ENCODE assay signal across 25 cellular contexts in the genomic region with DNA sequence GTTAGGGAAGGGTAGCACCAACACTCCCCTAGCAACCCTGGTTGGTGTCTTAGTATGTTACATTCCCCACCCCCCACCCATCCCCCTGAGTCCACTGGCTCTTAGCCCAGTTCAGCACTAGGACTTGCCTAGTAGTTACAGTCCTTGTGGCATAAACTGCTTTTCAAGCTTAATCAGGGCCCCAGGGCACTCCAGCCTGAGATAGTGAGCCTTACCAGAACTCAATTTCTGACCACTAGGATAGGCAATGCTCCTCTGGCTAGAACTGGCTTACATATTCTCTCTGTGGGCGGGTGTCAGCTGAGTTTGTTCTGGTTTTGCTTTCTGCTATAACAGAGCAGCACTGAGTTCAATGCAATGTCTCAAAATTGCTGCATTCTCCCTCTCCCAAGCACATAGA.
DNase-seq lines count a peak whose midpoint lies in the region; ATAC-seq, FAIRE-seq and TF ChIP-seq lines count a peak whose summit lies in the region.
"Had no signal": no experiment of that assay in that cellular context is flagged by ENCODE, and none has a peak within 500 bp of the region (broad histone marks: within the 10 kb centered on the region; RNA-seq: fewer than 3 reads in every experiment).

No MANE protein-coding gene starts in this region.

- TF ChIP-seq CTCF in choroid plexus epithelial cell (conservative IDR thresholded peaks at IDR 0.05; ENCODE audit: low read depth, low read length) (no peak), osteoblast (IDR thresholded peaks at IDR 0.05; ENCODE audit: extremely low read depth, low read depth, low read length) (no peak), HepG2 (CRISPR knock-in tag; IDR thresholded peaks at IDR 0.05) (no peak)

- in situ Hi-C loops in HepG2 (cut with HindIII; ENCODE audit: extremely low pct_ligation_motif_present, low pct_unique_long_range_greater_than_20kb): no loop called here

- H3K27me3 ChIP-seq in osteoblast (ENCODE audit: insufficient read depth, low read length): peaks cover 11% of the 10 kb centered on the region
- no peaks in the 10 kb centered on the region for H3K27me3 ChIP-seq in HepG2 (ENCODE audit: control insufficient read depth in 1 of 2, insufficient read depth in 2 of 2, low read length in 2 of 2)
- H3K27me3 ChIP-seq: BLaER1 had no signal

- intact Hi-C loops in HepG2 (cut with micrococcal nuclease; ENCODE audit: unreplicated experiment): no loop called here

- H3K4me1 ChIP-seq in osteoblast (ENCODE audit: insufficient read depth, low read length) (peaks cover under 1% of the 10 kb centered on the region), HepG2 (ENCODE audit: insufficient read depth, low read length) (no peaks in the 10 kb centered on the region)
- H3K4me1 ChIP-seq: BLaER1, Caco-2 had no signal

- no peak for TF ChIP-seq EP300 in HepG2 (IDR thresholded peaks at IDR 0.05; ENCODE audit: low read depth in 2 of 2, low read length in 2 of 2)
- no peak for TF ChIP-seq EP300 in HepG2 (CRISPR knock-in tag; IDR thresholded peaks at IDR 0.05; ENCODE audit: borderline replicate concordance)

- no peak overlapping the region for H3K9ac ChIP-seq in HepG2 (ENCODE audit: insufficient read depth, low read depth, low read length)
- H3K9ac ChIP-seq: BLaER1, GM23248 had no signal

- ATAC-seq in HG03439 (IDR thresholded peaks at IDR 0.05; ENCODE audit: unreplicated experiment): no peak
- no peak for ATAC-seq in HepG2

- POLR2A ChIA-PET in HepG2 (lab: Yijun Ruan, JAX): no interaction called here

- H3K9me3 ChIP-seq in osteoblast (ENCODE audit: low read depth, low read length) (no peaks in the 10 kb centered on the region), HepG2 (ENCODE audit: low read length) (no peaks in the 10 kb centered on the region)
- H3K9me3 ChIP-seq: Caco-2 had no signal

- H3K27ac ChIP-seq in osteoblast (ENCODE audit: low read depth, low read length) (no peak overlapping the region), HepG2 (ENCODE audit: extremely low read length, insufficient read depth, low read length) (no peak overlapping the region)
- H3K27ac ChIP-seq: 22Rv1, BLaER1, GM23248, HL-60 had no signal

- peak; percentile 51 for DNase-seq in DMS53 (lab: John Stamatoyannopoulos, UW)
- no peak for DNase-seq in DMS53 treated with DMSO at 0.1 percent for 48 hours (lab: John Stamatoyannopoulos, UW; ENCODE audit: unreplicated experiment)
- peak; percentile 17 for DNase-seq in NCI-H2029 (lab: John Stamatoyannopoulos, UW)
- DNase-seq in choroid plexus epithelial cell (ENCODE audit: low read depth): peak; percentile 19
- DNase-seq in renal cortical epithelial cell (ENCODE audit: low read depth): peak; percentile 19
- DNase-seq in osteoblast (ENCODE audit: insufficient read length, low spot score, missing footprints): no peak
- DNase-seq in HepG2 (ENCODE audit: low spot score): no peak
- DNase-seq: ACHN; Caco-2; CD4-positive, alpha-beta memory T cell; DMS 273 treated with DMSO at 0.1 percent for 48 hours; GM23248; H9; HFFc6; KG1; NCI-H1105 treated with DMSO at 0.1 percent for 48 hours; NCI-H1694; NCI-H748 treated with DMSO at 0.1 percent for 48 hours; Right ventricle myocardium superior had no signal

- CTCF ChIA-PET in HepG2 (lab: Yijun Ruan, JAX; ENCODE audit: low intra/inter-chr PET ratio, low total read pairs): no interaction called here

- no peak overlapping the region for H3K4me3 ChIP-seq in choroid plexus epithelial cell (ENCODE audit: low read depth, low read length)
- H3K4me3 ChIP-seq in osteoblast (ENCODE audit: insufficient read depth, low read length): no peak overlapping the region
- no peak overlapping the region for H3K4me3 ChIP-seq in HepG2 (replicated peaks in 1 of 3; ENCODE audit: insufficient read depth in 1 of 3, low read depth in 2 of 3, low read length in 3 of 3)
- H3K4me3 ChIP-seq: BLaER1, GM23248 had no signal

- H3K79me2 ChIP-seq in osteoblast (ENCODE audit: insufficient read depth, low read length): no peaks in the 10 kb centered on the region
- H3K79me2 ChIP-seq in HepG2 (ENCODE audit: insufficient read depth, low read length): no peaks in the 10 kb centered on the region

- BruUV-seq in HepG2 (replicated peaks; lab: Mats Ljungman, UMichigan): no TSS peak

- H4K20me1 ChIP-seq in osteoblast (ENCODE audit: insufficient read depth, low read length): no peaks in the 10 kb centered on the region
- no peaks in the 10 kb centered on the region for H4K20me1 ChIP-seq in HepG2 (ENCODE audit: insufficient read depth, low read length)
- H4K20me1 ChIP-seq: BLaER1 had no signal

- no peak for FAIRE-seq in HepG2 (lab: Jason Lieb, UNC)
- FAIRE-seq: G401.6, GM12892 had no signal

- WGBS in HepG2 (ENCODE audit: low lambda C conversion rate): no CpG with 5 or more reads among the region's 1 CpG

- TF ChIP-seq POLR2A in HepG2 (IDR thresholded peaks at IDR 0.05; ENCODE audit: insufficient read depth in 1 of 2, low read depth in 2 of 2, low read length in 2 of 2): no peak

- no peak overlapping the region for H2AFZ ChIP-seq in osteoblast (ENCODE audit: low read length)
- no peak overlapping the region for H2AFZ ChIP-seq in HepG2 (ENCODE audit: low read length)
- H2AFZ ChIP-seq: GM23248 had no signal

- no peak overlapping the region for H3K4me2 ChIP-seq in osteoblast (ENCODE audit: insufficient read depth, low read length)
- no peak overlapping the region for H3K4me2 ChIP-seq in HepG2 (ENCODE audit: low read depth, low read length)
- H3K4me2 ChIP-seq: BLaER1 had no signal

- H3K36me3 ChIP-seq in osteoblast (ENCODE audit: insufficient read depth, low read length) (no peaks in the 10 kb centered on the region), HepG2 (replicated peaks in 1 of 2; ENCODE audit: control insufficient read depth in 1 of 2, insufficient read depth in 2 of 2, low read length in 2 of 2) (no peaks in the 10 kb centered on the region)
- H3K36me3 ChIP-seq: BLaER1 had no signal

- TF ChIP-seq RAD21 in HepG2 (CRISPR knock-in tag; IDR thresholded peaks at IDR 0.05): no peak

TF ChIP-seq in HepG2, 621 proteins besides CTCF, POLR2A, EP300 and RAD21:
- no peak for TF ChIP-seq ADNP (CRISPR knock-in tag; IDR thresholded peaks at IDR 0.05)
- TF ChIP-seq ZZZ3 (CRISPR knock-in tag; IDR thresholded peaks at IDR 0.05; ENCODE audit: borderline replicate concordance): no peak
- no peak for TF ChIP-seq ZC3H4 (CRISPR knock-in tag; IDR thresholded peaks at IDR 0.05; ENCODE audit: borderline replicate concordance)

Comparison
In these comparisons a context has a peak if more than half of its experiments do, and no peak if none do; other contexts are left out.
1. DNase-seq: peak in DMS53 (single experiment), NCI-H2029 (single experiment), choroid plexus epithelial cell (single experiment) and renal cortical epithelial cell (single experiment); none in DMS53 treated with DMSO at 0.1 percent for 48 hours (single experiment), osteoblast (single experiment) and HepG2 (single experiment).